Comparison of ENCODE assay signal across 22 cellular contexts in genomic region chr10:76338187-76338586, GRCh38.
DNase-seq lines count a peak whose midpoint lies in the region; ATAC-seq, FAIRE-seq and TF ChIP-seq lines count a peak whose summit lies in the region.
"Had no signal": no experiment of that assay in that cellular context is flagged by ENCODE, and none has a peak within 500 bp of the region (broad histone marks: within the 10 kb centered on the region; RNA-seq: fewer than 3 reads in every experiment).

No MANE protein-coding gene starts in this region.

- no TSS peak for BruUV-seq in endothelial cell of umbilical vein (replicated peaks; lab: Mats Ljungman, UMichigan)

- H4K20me1 ChIP-seq in KMS-11 (ENCODE audit: insufficient read depth) (no peaks in the 10 kb centered on the region), endothelial cell of umbilical vein (replicated peaks; ENCODE audit: control insufficient read depth, extremely low read depth, insufficient read depth, low read length) (no peaks in the 10 kb centered on the region)

- intact Hi-C loops in endothelial cell of umbilical vein (cut with micrococcal nuclease): no loop called here
- intact Hi-C loops in activated CD4-positive, alpha-beta T cell treated with anti-CD3 and anti-CD28 coated beads for 36 hours (cut with DNase I, micrococcal nuclease): no loop called here

- POLR2A ChIA-PET in endothelial cell of umbilical vein (lab: Charles Lee): no interaction called here
- POLR2A ChIA-PET in activated CD4-positive, alpha-beta T cell treated with anti-CD3 and anti-CD28 coated beads for 36 hours (lab: Charles Lee): no interaction called here

- no peaks in the 10 kb centered on the region for H3K9me3 ChIP-seq in endothelial cell of umbilical vein (replicated peaks; ENCODE audit: control insufficient read depth, insufficient read depth, low read length)
- H3K9me3 ChIP-seq: HAP-1 had no signal

- no peaks in the 10 kb centered on the region for H3K9me1 ChIP-seq in endothelial cell of umbilical vein (replicated peaks; ENCODE audit: control insufficient read depth, extremely low read depth, insufficient read depth, low read length)

- no peaks in the 10 kb centered on the region for H3K4me1 Mint-ChIP-seq in activated CD4-positive, alpha-beta T cell treated with anti-CD3 and anti-CD28 coated beads for 36 hours

- peaks cover 37% of the 10 kb centered on the region for H3K4me1 ChIP-seq in KMS-11 (ENCODE audit: low read depth, poor library complexity, severe bottlenecking)
- peaks cover 17% of the 10 kb centered on the region for H3K4me1 ChIP-seq in endothelial cell of umbilical vein (ENCODE audit: control insufficient read depth, extremely low read depth, insufficient read depth, low read length)

- H3K79me2 ChIP-seq in KMS-11 (ENCODE audit: insufficient read depth, low read depth) (no peaks in the 10 kb centered on the region), endothelial cell of umbilical vein (ENCODE audit: control insufficient read depth, insufficient read depth, low read length) (no peaks in the 10 kb centered on the region)

- H3K27me3 Mint-ChIP-seq in activated CD4-positive, alpha-beta T cell treated with anti-CD3 and anti-CD28 coated beads for 36 hours: peaks cover 4% of the 10 kb centered on the region
- H3K27me3 Mint-ChIP-seq: CD4-positive, alpha-beta T cell; IgD-negative memory B cell had no signal

- ATAC-seq in GM18907 (IDR thresholded peaks at IDR 0.05; ENCODE audit: unreplicated experiment): peak; percentile 17
- ATAC-seq in activated CD4-positive, alpha-beta T cell treated with anti-CD3 and anti-CD28 coated beads for 36 hours: no peak

- no peaks in the 10 kb centered on the region for H3K36me3 Mint-ChIP-seq in activated CD4-positive, alpha-beta T cell treated with anti-CD3 and anti-CD28 coated beads for 36 hours (ENCODE audit: low read depth)
- H3K36me3 Mint-ChIP-seq: IgD-negative memory B cell had no signal

- no peaks in the 10 kb centered on the region for H3K27me3 ChIP-seq in KMS-11 (ENCODE audit: insufficient read depth, low read depth)
- H3K27me3 ChIP-seq in endothelial cell of umbilical vein (ENCODE audit: control insufficient read depth in 2 of 2, insufficient read depth in 2 of 2, low read length in 2 of 2): no peaks in the 10 kb centered on the region

- dilution Hi-C loops in endothelial cell of umbilical vein (cut with MboI; ENCODE audit: extremely low pct_ligation_motif_present, low sequenced_read_pairs): no loop called here

- H3K27ac Mint-ChIP-seq in activated CD4-positive, alpha-beta T cell treated with anti-CD3 and anti-CD28 coated beads for 36 hours: no peak overlapping the region
- H3K27ac Mint-ChIP-seq: CD4-positive, alpha-beta T cell; IgD-negative memory B cell had no signal

- H2AFZ ChIP-seq in KMS-11 (ENCODE audit: low read depth): peak overlapping the region; percentile 54; the same call in 1 of the 2 replicates
- no peak overlapping the region for H2AFZ ChIP-seq in endothelial cell of umbilical vein (ENCODE audit: low read depth, low read length)

- H3K4me3 ChIP-seq in KMS-11 (IDR thresholded peaks at IDR 0.05; ENCODE audit: insufficient read depth, low read depth, low read length) (no peak overlapping the region), endothelial cell of umbilical vein (replicated peaks in 1 of 3; ENCODE audit: insufficient read depth in 1 of 3, low read depth in 1 of 3, low read length in 3 of 3) (no peak overlapping the region)
- H3K4me3 ChIP-seq: GM12878, HAP-1 had no signal

- FAIRE-seq in endothelial cell of umbilical vein (lab: Jason Lieb, UNC): no peak
- no peak for FAIRE-seq in frontal cortex (lab: Jason Lieb, UNC)
- FAIRE-seq: D721Med, G401.6, GM12878 had no signal

- CTCF ChIA-PET in endothelial cell of umbilical vein (lab: Charles Lee): interaction anchor here (0.9 to 2.0 kb wide), 5 partner anchors 14 to 205 kb away, joined by 3 to 9 read pairs (median 5); no protein-coding TSS in a partner anchor
- CTCF ChIA-PET in activated CD4-positive, alpha-beta T cell treated with anti-CD3 and anti-CD28 coated beads for 36 hours (lab: Charles Lee): no interaction called here

- DNase-seq in endothelial cell of umbilical vein (ENCODE audit: low read depth, low spot score) (no peak), frontal cortex (ENCODE audit: low spot score in 2 of 2) (no peak), DMS53 (lab: John Stamatoyannopoulos, UW) (no peak)
- no peak for DNase-seq in activated CD4-positive, alpha-beta T cell treated with anti-CD3 and anti-CD28 coated beads, Interleukin-2, amount 50 U/mL, for 1 hour
- DNase-seq in activated CD4-positive, alpha-beta T cell treated with anti-CD3 and anti-CD28 coated beads for 36 hours: no peak
- DNase-seq: CD4-positive, alpha-beta T cell; GOT3; NCI-H1048; NCI-H1417; NCI-H1694; NCI-H2029 treated with DMSO at 0.1 percent for 48 hours; NCI-H526 treated with DMSO at 0.1 percent for 48 hours; SHP77; T-helper 1 cell had no signal

- H3K4me3 Mint-ChIP-seq in activated CD4-positive, alpha-beta T cell treated with anti-CD3 and anti-CD28 coated beads for 36 hours: no peak overlapping the region
- H3K4me3 Mint-ChIP-seq: CD4-positive, alpha-beta T cell; IgD-negative memory B cell had no signal

- no peaks in the 10 kb centered on the region for H3K36me3 ChIP-seq in KMS-11 (ENCODE audit: insufficient read depth)
- H3K36me3 ChIP-seq in endothelial cell of umbilical vein (ENCODE audit: control insufficient read depth in 2 of 2, extremely low read depth in 1 of 2, insufficient read depth in 2 of 2, low read length in 2 of 2): no peaks in the 10 kb centered on the region
- H3K36me3 ChIP-seq: HAP-1 had no signal

- no peak for TF ChIP-seq POLR2A in endothelial cell of umbilical vein (IDR thresholded peaks at IDR 0.05; ENCODE audit: low read depth, low read length)

- H3K4me2 ChIP-seq in KMS-11 (peak overlapping the region; percentile 67), endothelial cell of umbilical vein (ENCODE audit: insufficient read depth, low read length) (peak overlapping the region; percentile 31)

- H3K27ac ChIP-seq in KMS-11 (peak overlapping the region; percentile 43), endothelial cell of umbilical vein (ENCODE audit: insufficient read depth, low read depth, low read length) (no peak overlapping the region)
- H3K27ac ChIP-seq: RWPE1 had no signal

- TF ChIP-seq CTCF in KMS-11 (conservative IDR thresholded peaks at IDR 0.05; ENCODE audit: low read depth, low read length): no peak
- TF ChIP-seq CTCF in endothelial cell of umbilical vein (IDR thresholded peaks at IDR 0.05; ENCODE audit: extremely low read depth in 1 of 2, insufficient read depth in 1 of 2, low read depth in 1 of 2, low read length in 2 of 2): no peak

- no peaks in the 10 kb centered on the region for H3K9me3 Mint-ChIP-seq in activated CD4-positive, alpha-beta T cell treated with anti-CD3 and anti-CD28 coated beads for 36 hours (ENCODE audit: low read depth)
- H3K9me3 Mint-ChIP-seq: CD4-positive, alpha-beta T cell; IgD-negative memory B cell had no signal

- H3K9ac ChIP-seq in KMS-11 (no peak overlapping the region), endothelial cell of umbilical vein (replicated peaks; ENCODE audit: extremely low read depth, insufficient read depth, low read length) (no peak overlapping the region)

TF ChIP-seq in endothelial cell of umbilical vein, 7 proteins besides CTCF, POLR2A, EP300 and RAD21:
- TF ChIP-seq MYC (IDR thresholded peaks at IDR 0.05; ENCODE audit: low read depth, low read length) (no peak), GATA2 (IDR thresholded peaks at IDR 0.05; ENCODE audit: insufficient read depth, insufficient read length, low read depth, low read length) (no peak), JUN (IDR thresholded peaks at IDR 0.05; ENCODE audit: borderline replicate concordance, insufficient read depth, insufficient read length, low read depth) (no peak), FOS (IDR thresholded peaks at IDR 0.05; ENCODE audit: borderline replicate concordance, insufficient read depth, low read length) (no peak), POLR2AphosphoS5 (IDR thresholded peaks at IDR 0.05; ENCODE audit: insufficient read depth, low read depth, low read length) (no peak), EZH2 (IDR thresholded peaks at IDR 0.05; ENCODE audit: borderline replicate concordance, low read depth, low read length, severe bottlenecking) (no peak)
- TF ChIP-seq, protein P1, sequence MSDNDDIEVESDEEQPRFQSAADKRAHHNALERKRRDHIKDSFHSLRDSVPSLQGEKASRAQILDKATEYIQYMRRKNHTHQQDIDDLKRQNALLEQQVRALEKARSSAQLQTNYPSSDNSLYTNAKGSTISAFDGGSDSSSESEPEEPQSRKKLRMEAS (IDR thresholded peaks at IDR 0.05; ENCODE audit: insufficient read depth, insufficient read length): no peak
